Comparison of ENCODE assay signal across 1 cellular context in the genomic region with DNA sequence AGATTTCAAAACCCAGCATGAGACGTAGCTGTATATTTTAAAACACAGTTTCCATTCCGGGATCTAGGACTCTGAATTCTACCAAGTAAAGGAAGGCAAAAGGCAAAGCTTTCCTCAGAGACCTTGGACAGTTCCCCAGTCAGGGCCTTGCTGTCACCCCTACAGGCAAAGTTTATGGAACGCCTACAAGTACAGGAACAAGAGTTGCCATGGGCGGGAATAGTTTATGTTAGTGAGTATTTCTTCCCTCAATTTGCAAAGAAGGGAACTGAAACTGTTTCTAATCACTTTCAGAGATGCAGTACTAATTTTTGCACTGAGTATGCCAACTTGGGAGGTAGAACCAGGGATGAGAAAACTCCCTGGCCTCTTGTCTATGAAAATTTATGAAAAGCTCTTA.
TF ChIP-seq lines count a peak whose summit lies in the region.

No MANE protein-coding gene starts in this region.

TF ChIP-seq in A549, 52 proteins besides CTCF, POLR2A, EP300 and RAD21 (continued from another document):
- TF ChIP-seq REST (IDR thresholded peaks at IDR 0.05) = peak; percentile 82
TF ChIP-seq in A549: peak in this region for 1.
